ENCODE assay signal across 1 cellular context in genomic region chr17:21094298-21094704, GRCh38.
TF ChIP-seq lines count a peak whose summit lies in the region.

No MANE protein-coding gene starts in this region.

TF ChIP-seq in GM23338, 12 proteins besides CTCF, POLR2A, EP300 and RAD21 (continued from another document):
- no peak for TF ChIP-seq ZNF462 (CRISPR knock-in tag; IDR thresholded peaks at IDR 0.05)
- no peak for TF ChIP-seq STAT1 (IDR thresholded peaks at IDR 0.05; ENCODE audit: unreplicated experiment)
- TF ChIP-seq ZNF114 (CRISPR knock-in tag; IDR thresholded peaks at IDR 0.05) = no peak
- no peak for TF ChIP-seq ZNF331 (CRISPR knock-in tag; IDR thresholded peaks at IDR 0.05; ENCODE audit: low read depth)
- TF ChIP-seq JUNB (IDR thresholded peaks at IDR 0.05; ENCODE audit: unreplicated experiment) = no peak
- TF ChIP-seq CREB1 (CRISPR knock-in tag; IDR thresholded peaks at IDR 0.05; ENCODE audit: low read depth) = no peak
- TF ChIP-seq ETS1 (IDR thresholded peaks at IDR 0.05) = no peak
- TF ChIP-seq EZH2 (IDR thresholded peaks at IDR 0.05; ENCODE audit: low read depth, unreplicated experiment) = no peak
- TF ChIP-seq EZH2phosphoT487 (IDR thresholded peaks at IDR 0.05; ENCODE audit: unreplicated experiment) = no peak
TF ChIP-seq in GM23338: peak in this region for 0.
